ENCODE assay signal across 14 cellular contexts in the genomic region with DNA sequence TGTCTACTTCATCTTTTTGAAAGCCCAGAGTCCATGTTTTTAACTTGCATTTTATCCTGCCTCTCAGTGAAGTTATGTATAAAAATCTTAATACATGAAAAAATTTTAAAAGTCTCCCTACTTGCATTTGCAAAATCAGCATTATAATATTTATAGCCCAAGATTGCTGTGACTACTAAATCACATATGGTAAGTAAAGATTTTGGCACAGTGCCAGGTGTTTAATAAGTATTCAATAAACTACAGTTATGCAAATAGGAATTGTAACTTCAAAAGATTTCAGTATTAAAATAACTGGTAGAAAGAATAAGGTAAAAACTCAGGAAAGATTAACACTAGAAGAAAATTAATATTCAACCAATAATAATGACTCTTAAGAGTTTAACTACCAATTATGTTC.
A peak's percentile ranks its signal among the peaks of the same experiment; 100 is the strongest.
DNase-seq lines count a peak whose midpoint lies in the region; ATAC-seq and TF ChIP-seq lines count a peak whose summit lies in the region.
"Had no signal": no experiment of that assay in that cellular context is flagged by ENCODE, and none has a peak within 500 bp of the region (broad histone marks: within the 10 kb centered on the region; RNA-seq: fewer than 3 reads in every experiment).

No MANE protein-coding gene starts in this region.

- intact Hi-C loops in left colon (cut with DNase I, micrococcal nuclease) = no loop called here

- no peak for ATAC-seq in left colon
- ATAC-seq: CD8-positive, alpha-beta T cell had no signal

- TF ChIP-seq CTCF in osteoblast (IDR thresholded peaks at IDR 0.05; ENCODE audit: extremely low read depth, low read depth, low read length) = no peak

- H4K20me1 ChIP-seq in osteoblast (ENCODE audit: insufficient read depth, low read length) = no peaks in the 10 kb centered on the region

- no peaks in the 10 kb centered on the region for H3K36me3 ChIP-seq in SK-N-MC (ENCODE audit: insufficient read depth, low read length)
- H3K36me3 ChIP-seq in osteoblast (ENCODE audit: insufficient read depth, low read length) = no peaks in the 10 kb centered on the region

- no peak overlapping the region for H2AFZ ChIP-seq in osteoblast (ENCODE audit: low read length)

- no peaks in the 10 kb centered on the region for H3K79me2 ChIP-seq in osteoblast (ENCODE audit: insufficient read depth, low read length)

- no peaks in the 10 kb centered on the region for H3K4me1 ChIP-seq in osteoblast (ENCODE audit: insufficient read depth, low read length)

- no peaks in the 10 kb centered on the region for H3K9me3 ChIP-seq in SK-N-MC (ENCODE audit: low read depth, low read length)
- peaks cover 3% of the 10 kb centered on the region for H3K9me3 ChIP-seq in osteoblast (ENCODE audit: low read depth, low read length)

- H3K4me3 ChIP-seq in SK-N-MC = no peak overlapping the region
- H3K4me3 ChIP-seq in osteoblast (ENCODE audit: insufficient read depth, low read length) = no peak overlapping the region

- no peaks in the 10 kb centered on the region for H3K27me3 ChIP-seq in osteoblast (ENCODE audit: insufficient read depth, low read length)

- peak; percentile 3 for DNase-seq in DMS 273 (lab: John Stamatoyannopoulos, UW; ENCODE audit: unreplicated experiment)
- DNase-seq in DMS 273 treated with DMSO at 0.1 percent for 48 hours (lab: John Stamatoyannopoulos, UW) = no peak
- DNase-seq in NCI-H82 (lab: John Stamatoyannopoulos, UW) = peak; percentile 1
- no peak for DNase-seq in NCI-H82 treated with DMSO at 0.1 percent for 48 hours (lab: John Stamatoyannopoulos, UW; ENCODE audit: unreplicated experiment)
- DNase-seq in SK-N-MC (ENCODE audit: low read depth, low spot score) = peak; percentile 65
- DNase-seq in osteoblast (ENCODE audit: insufficient read length, low spot score, missing footprints) = peak; percentile 6
- DNase-seq in left colon = no peak
- no peak for DNase-seq in caudate nucleus (lab: John Stamatoyannopoulos, UW)
- DNase-seq: CD8-positive, alpha-beta T cell; COR-L47; DMS79; GOT3; H9 had no signal

- H3K4me2 ChIP-seq in osteoblast (ENCODE audit: insufficient read depth, low read length) = no peak overlapping the region

- H3K27ac ChIP-seq in SK-N-MC (peak overlapping the region; percentile 84), osteoblast (ENCODE audit: low read depth, low read length) (no peak overlapping the region), caudate nucleus (ENCODE audit: low read depth, low read length) (no peak overlapping the region)
- H3K27ac ChIP-seq: 22Rv1 had no signal

- H3K9ac ChIP-seq in SK-N-MC (ENCODE audit: insufficient read length) = no peak overlapping the region

Comparison
In these comparisons a context has a peak if more than half of its experiments do, and no peak if none do; other contexts are left out.
1. DNase-seq: peak in DMS 273 (single experiment), NCI-H82 (single experiment), SK-N-MC (single experiment) and osteoblast (single experiment); none in DMS 273 treated with DMSO at 0.1 percent for 48 hours (single experiment), NCI-H82 treated with DMSO at 0.1 percent for 48 hours (single experiment), left colon (0 of 2) and caudate nucleus (0 of 61).